Comparison of ENCODE assay signal across 8 cellular contexts in genomic region chr16:2429037-2429770, GRCh38. TPM values are rescaled to one million over a fixed set of nuclear protein-coding genes. Genes with fewer than 3 reads are reported as not detected.
A peak's percentile ranks its signal among the peaks of the same experiment; 100 is the strongest.
DNase-seq lines count a peak whose midpoint lies in the region; FAIRE-seq and TF ChIP-seq lines count a peak whose summit lies in the region.

A gene with protein sequence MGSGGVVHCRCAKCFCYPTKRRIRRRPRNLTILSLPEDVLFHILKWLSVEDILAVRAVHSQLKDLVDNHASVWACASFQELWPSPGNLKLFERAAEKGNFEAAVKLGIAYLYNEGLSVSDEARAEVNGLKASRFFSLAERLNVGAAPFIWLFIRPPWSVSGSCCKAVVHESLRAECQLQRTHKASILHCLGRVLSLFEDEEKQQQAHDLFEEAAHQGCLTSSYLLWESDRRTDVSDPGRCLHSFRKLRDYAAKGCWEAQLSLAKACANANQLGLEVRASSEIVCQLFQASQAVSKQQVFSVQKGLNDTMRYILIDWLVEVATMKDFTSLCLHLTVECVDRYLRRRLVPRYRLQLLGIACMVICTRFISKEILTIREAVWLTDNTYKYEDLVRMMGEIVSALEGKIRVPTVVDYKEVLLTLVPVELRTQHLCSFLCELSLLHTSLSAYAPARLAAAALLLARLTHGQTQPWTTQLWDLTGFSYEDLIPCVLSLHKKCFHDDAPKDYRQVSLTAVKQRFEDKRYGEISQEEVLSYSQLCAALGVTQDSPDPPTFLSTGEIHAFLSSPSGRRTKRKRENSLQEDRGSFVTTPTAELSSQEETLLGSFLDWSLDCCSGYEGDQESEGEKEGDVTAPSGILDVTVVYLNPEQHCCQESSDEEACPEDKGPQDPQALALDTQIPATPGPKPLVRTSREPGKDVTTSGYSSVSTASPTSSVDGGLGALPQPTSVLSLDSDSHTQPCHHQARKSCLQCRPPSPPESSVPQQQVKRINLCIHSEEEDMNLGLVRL (plus strand): TSS chr16:2429447. CDS start chr16:2429482, 35 bp downstream.

- H4K8ac ChIP-seq in H1 (ENCODE audit: extremely low read depth, insufficient read depth, low read length) = peak within 1 kb of the TSS; percentile 91
- peak within 1 kb of the TSS; percentile 83 for H4K8ac ChIP-seq in mesenchymal stem cell (ENCODE audit: low read length)

- no peak for TF ChIP-seq CTCF in GM20000 (IDR thresholded peaks at IDR 0.05; ENCODE audit: extremely low read depth, missing control alignments)
- TF ChIP-seq CTCF in H1 (IDR thresholded peaks at IDR 0.05; ENCODE audit: control extremely low read depth in 1 of 3, insufficient read depth in 1 of 3, low read depth in 1 of 3, low read length in 3 of 3) = 0 out of 4 replicates have a peak, but pooled peaks of 1 of the 3 experiments have one; percentile 2

- H4K20me1 ChIP-seq in H1 (replicated peaks in 1 of 2; ENCODE audit: control insufficient read depth in 1 of 2, insufficient read depth in 2 of 2, low read length in 2 of 2) = peaks cover 8 to 11% of the 10 kb centered on the region in 2 experiments

- H3K14ac ChIP-seq in H1 (ENCODE audit: insufficient read length) = no peak within 1 kb of the TSS
- H3K14ac ChIP-seq in mesenchymal stem cell (ENCODE audit: low read length in 2 of 2) = peak within 1 kb of the TSS in 1 of 2 experiments; percentile 95

- H3K18ac ChIP-seq in H1 (ENCODE audit: extremely low read depth, low read length) (peak within 1 kb of the TSS; percentile 96), mesenchymal stem cell (ENCODE audit: low read depth in 1 of 2, low read length in 2 of 2) (peak within 1 kb of the TSS; percentile 91 to 97)

- CTCF ChIA-PET in H1 (lab: Charles Lee; ENCODE audit: partially characterized antibody) = interaction anchor here (0.6 to 1.5 kb wide), 11 partner anchors 9 to 188 kb away, joined by 3 to 5 read pairs (median 3); partner anchors contain the start of gene ABCA3

- H3K27me3 ChIP-seq in H1 (replicated peaks in 1 of 4; ENCODE audit: control insufficient read depth in 3 of 4, extremely low read depth in 1 of 4, insufficient read depth in 3 of 4, low read length in 3 of 4) = peaks cover 0 to 9% (median 2%) of the 10 kb centered on the region in 4 experiments; a peak in 2 of 7 replicates
- H3K27me3 ChIP-seq in mesenchymal stem cell (ENCODE audit: control insufficient read depth in 1 of 2, insufficient read depth in 1 of 2, low read length in 2 of 2) = no peaks in the 10 kb centered on the region

- H3K4me1 ChIP-seq in H1 (replicated peaks in 1 of 4; ENCODE audit: control insufficient read depth in 3 of 4, insufficient read depth in 4 of 4, low read length in 3 of 4) = peaks cover 0 to 13% (median 6%) of the 10 kb centered on the region in 4 experiments; a peak in 5 of 7 replicates
- peaks cover 15% of the 10 kb centered on the region for H3K4me1 ChIP-seq in mesenchymal stem cell (ENCODE audit: control insufficient read depth, insufficient read depth, low read depth, low read length)

- H2BK5ac ChIP-seq in H1 (ENCODE audit: low read depth, low read length) (peak within 1 kb of the TSS; percentile 78; the same call in 1 of the 2 replicates), mesenchymal stem cell (ENCODE audit: low read depth, low read length, poor library complexity, severe bottlenecking) (no peak within 1 kb of the TSS)

- no peak; a peak in 1 of 3 replicates for TF ChIP-seq POLR2A in H1 (IDR thresholded peaks at IDR 0.05; ENCODE audit: control extremely low read depth in 1 of 2, low read depth in 2 of 2, low read length in 2 of 2)

- no peak; a peak in 1 of 4 replicates for TF ChIP-seq RAD21 in H1 (IDR thresholded peaks at IDR 0.05 in 1 of 2, conservative IDR thresholded peaks at IDR 0.05 in 1 of 2; ENCODE audit: low read depth in 2 of 2, low read length in 2 of 2)

- peak within 1 kb of the TSS; percentile 85; the same call in 1 of the 2 replicates for H2AFZ ChIP-seq in H1 (ENCODE audit: low read length)
- H2AFZ ChIP-seq in mesenchymal stem cell (ENCODE audit: low read depth, low read length) = peak within 1 kb of the TSS; percentile 80

- H3K4me2 ChIP-seq in H1 (ENCODE audit: insufficient read depth in 1 of 2, low read depth in 2 of 2, low read length in 2 of 2) (peak within 1 kb of the TSS; percentile 51 to 98), mesenchymal stem cell (ENCODE audit: low read length, poor library complexity, severe bottlenecking) (peak within 1 kb of the TSS; percentile 89)

- H2BK12ac ChIP-seq in H1 (ENCODE audit: low read depth, low read length) (peak within 1 kb of the TSS; percentile 80; the same call in 1 of the 2 replicates), mesenchymal stem cell (ENCODE audit: low read length in 2 of 2) (peak within 1 kb of the TSS; percentile 33 to 67)

- peak within 1 kb of the TSS; percentile 87 for H3K56ac ChIP-seq in H1 (replicated peaks; ENCODE audit: insufficient read length, low read depth, low read length)

- peak within 1 kb of the TSS; percentile 75 to 99 (median 83) for H3K4me3 ChIP-seq in H1 (ENCODE audit: extremely low read depth in 1 of 4, insufficient read depth in 2 of 4, low read depth in 3 of 4, low read length in 4 of 4)
- H3K4me3 ChIP-seq in mesenchymal stem cell (ENCODE audit: insufficient read depth in 1 of 2, low read depth in 1 of 2, low read length in 2 of 2) = peak within 1 kb of the TSS; percentile 89 to 93

- H3K79me1 ChIP-seq in H1 (ENCODE audit: low read depth, low read length) (0 out of 2 replicates have a peak, but pooled peaks cover 6% of the 10 kb centered on the region), mesenchymal stem cell (replicated peaks; ENCODE audit: low read length, poor library complexity, severe bottlenecking) (peaks cover 25% of the 10 kb centered on the region)

- no peak within 1 kb of the TSS for H3K23ac ChIP-seq in H1 (ENCODE audit: insufficient read length)
- peak within 1 kb of the TSS; percentile 39 to 91 for H3K23ac ChIP-seq in mesenchymal stem cell (ENCODE audit: low read length in 2 of 2)

- H3K4ac ChIP-seq in H1 (replicated peaks; ENCODE audit: insufficient read length, low read depth, low read length) (no peak within 1 kb of the TSS), mesenchymal stem cell (ENCODE audit: low read depth in 1 of 2, low read length in 2 of 2) (peak within 1 kb of the TSS; percentile 61 to 73)

- H3K23me2 ChIP-seq in H1 (ENCODE audit: low read depth, low read length) = peaks cover 12% of the 10 kb centered on the region; the same call in 1 of the 2 replicates

- peaks cover 12 to 23% (median 19%) of the 10 kb centered on the region in 4 experiments for H3K36me3 ChIP-seq in H1 (ENCODE audit: control insufficient read depth in 2 of 4, insufficient read depth in 4 of 4, low read length in 3 of 4)
- H3K36me3 ChIP-seq in mesenchymal stem cell (ENCODE audit: control insufficient read depth in 1 of 2, insufficient read depth in 2 of 2, low read depth in 1 of 2, low read length in 2 of 2) = peaks cover 14 to 19% of the 10 kb centered on the region in 2 experiments

- peak within 1 kb of the TSS; percentile 76 for H4K5ac ChIP-seq in H1 (ENCODE audit: insufficient read length, low read depth, low read length)

- H3K27ac ChIP-seq in H1 (ENCODE audit: low read depth, low read length) (peak within 1 kb of the TSS; percentile 43; the same call in 1 of the 2 replicates), mesenchymal stem cell (ENCODE audit: low read length, poor library complexity, severe bottlenecking) (no peak within 1 kb of the TSS)

- H2BK20ac ChIP-seq in H1 (ENCODE audit: low read length) = no peak within 1 kb of the TSS

- no peak for FAIRE-seq in H1 (lab: Jason Lieb, UNC)

- WGBS in H1 (ENCODE audit: extremely low coverage in 1 of 2, insufficient coverage in 1 of 2, insufficient read length in 1 of 2, insufficient replicate concordance in 2 of 2, low coverage in 1 of 2, low lambda C conversion rate in 2 of 2, missing lambda C conversion rate in 1 of 2), 2 experiments = 1% methylated on average over 33 of the region's 102 CpGs; no CpG with 5 or more reads in 1 of the 2 experiments
- WGBS in mesenchymal stem cell = under 1% methylated on average over 69 of the region's 102 CpGs

- H3K9ac ChIP-seq in H1 (replicated peaks in 1 of 4; ENCODE audit: extremely low read depth in 1 of 4, low read depth in 3 of 4, low read length in 3 of 4) = peak within 1 kb of the TSS; percentile 59 to 87 (median 74)
- H3K9ac ChIP-seq in mesenchymal stem cell (ENCODE audit: low read length) = peak within 1 kb of the TSS; percentile 85

- H3K79me2 ChIP-seq in H1 (ENCODE audit: control insufficient read depth in 1 of 2, insufficient read depth in 2 of 2, low read length in 2 of 2) = peaks cover 0 to 15% of the 10 kb centered on the region in 2 experiments; a peak in 2 of 4 replicates

- peak within 1 kb of the TSS; percentile 69 for H2BK120ac ChIP-seq in H1 (replicated peaks; ENCODE audit: low read depth, low read length)
- peak within 1 kb of the TSS; percentile 23 for H2BK120ac ChIP-seq in mesenchymal stem cell (ENCODE audit: low read depth, low read length)

- H2AK5ac ChIP-seq in H1 (ENCODE audit: low read depth, low read length) (no peak within 1 kb of the TSS), mesenchymal stem cell (ENCODE audit: low read length, severe bottlenecking) (no peak within 1 kb of the TSS)

- POLR2A ChIA-PET in H1 (lab: Charles Lee; ENCODE audit: partially characterized antibody) = interaction anchor here (0.9 to 2.2 kb wide), 12 partner anchors 9 to 178 kb away, joined by 3 to 9 read pairs (median 4); partner anchors contain the start of gene ECI1

- DNase-seq in COLO829 (ENCODE audit: low spot score) (peak; percentile 98), GM20000 (ENCODE audit: low spot score) (peak; percentile 100), HT-29 (ENCODE audit: low spot score) (peak; percentile 93), H1 (ENCODE audit: low read depth in 1 of 2, low spot score in 2 of 2) (peak; percentile 91 to 99), mesenchymal stem cell (peak; percentile 95)
- peak; percentile 95 for DNase-seq in NK-92 treated with Interleukin-12 subunit alpha and Interleukin-12 subunit beta, amount 100 ng/mL, for 24 hours (lab: John Stamatoyannopoulos, UW)
- DNase-seq in activated CD8-positive, alpha-beta memory T cell treated with anti-CD3 and anti-CD28 coated beads for 48 hours (ENCODE audit: low read depth in 2 of 3, low spot score in 2 of 3) = peak; percentile 94 to 97 (median 96)
- peak; percentile 95 for DNase-seq in stimulated activated CD8-positive, alpha-beta memory T cell treated with anti-CD3 and anti-CD28 coated beads, Interleukin-12 subunit alpha, Interleukin-12 subunit beta, amount 100 ng/mL, for 24 hours (ENCODE audit: extremely low read depth)

- peak within 1 kb of the TSS; percentile 95 for H4K91ac ChIP-seq in H1 (replicated peaks; ENCODE audit: insufficient read length, low read length)
- peak within 1 kb of the TSS; percentile 70 for H4K91ac ChIP-seq in mesenchymal stem cell (ENCODE audit: low read length)

- no peak for TF ChIP-seq EP300 in H1 (IDR thresholded peaks at IDR 0.05; ENCODE audit: borderline replicate concordance in 1 of 2, low read depth in 2 of 2, low read length in 2 of 2)

- H3K9me3 ChIP-seq in H1 (ENCODE audit: insufficient read depth in 2 of 2, low read depth in 1 of 2, low read length in 1 of 2) (no peaks in the 10 kb centered on the region), mesenchymal stem cell (ENCODE audit: control insufficient read depth, low read length) (no peaks in the 10 kb centered on the region)

- H2BK15ac ChIP-seq in H1 (ENCODE audit: low read length) (peak within 1 kb of the TSS; percentile 61; the same call in 1 of the 2 replicates), mesenchymal stem cell (ENCODE audit: low read depth, poor library complexity, severe bottlenecking) (peak within 1 kb of the TSS; percentile 70)

RNA-seq across cellular contexts. Expression of the gene that starts here (rescaled TPM):
- total RNA-seq in HT-29 (2014; rRNA removed; shearing (Covaris generic)) = 64.9 and 68.1 TPM in 2 replicates
- 54.3 and 55.9 TPM in 2 replicates for total RNA-seq in H1 (2021; fragmentation: NEBNext Ultra II Directional; extraction: Animal tissue kit (Norgen Biotek cat#: 25700))
- 15.4 and 25.5 TPM in 2 replicates for polyA plus RNA-seq in H1 (2011; rRNA removed)
- polyA plus RNA-seq in H1 (2011; cell fraction: cytosol; rRNA removed) = 19.4 TPM
- polyA plus RNA-seq in H1 (2011; cell fraction: nucleus; rRNA removed) = 33.2 TPM
- polyA plus RNA-seq in H1 (2012, experiment 1 of 2) = 28.0 to 37.5 TPM (median 33.7 TPM) in 4 replicates
- 38.2 TPM for polyA plus RNA-seq in H1 (2012, experiment 2 of 2)
- polyA plus RNA-seq in H1 (2013, experiment 1 of 2) = 21.7 TPM
- polyA plus RNA-seq in H1 (2013, experiment 2 of 2) = 21.4 TPM
- 41.3 and 59.4 TPM in 2 replicates for polyA minus RNA-seq in H1 (2011; rRNA and poly(A)+ RNA removed)
- polyA minus RNA-seq in H1 (2011; cell fraction: cytosol; rRNA and poly(A)+ RNA removed) = 33.2 TPM
- polyA minus RNA-seq in H1 (2011; cell fraction: nucleus; rRNA and poly(A)+ RNA removed) = 36.2 TPM
- 2.7 TPM for polyA plus RNA-seq in mesenchymal stem cell (2013, experiment 1 of 2)
- polyA plus RNA-seq in mesenchymal stem cell (2013, experiment 2 of 2) = 2.7 TPM
